23 cellular contexts compared by ENCODE assay signal in genomic region chr5:110768138-110768845, GRCh38. TPM values are rescaled to one million over a fixed set of nuclear protein-coding genes. Genes with fewer than 3 reads are reported as not detected.
DNase-seq lines count a peak whose midpoint lies in the region; ATAC-seq and TF ChIP-seq lines count a peak whose summit lies in the region.
"Had no signal": no experiment of that assay in that cellular context is flagged by ENCODE, and none has a peak within 500 bp of the region (broad histone marks: within the 10 kb centered on the region; RNA-seq: fewer than 3 reads in every experiment).

No MANE protein-coding gene starts in this region.

- H4K20me1 ChIP-seq in GM23338 (replicated peaks; ENCODE audit: insufficient read depth) = no peaks in the 10 kb centered on the region

- H3F3A ChIP-seq in GM23338 (replicated peaks; ENCODE audit: low read depth) = no peaks in the 10 kb centered on the region

- H3K27ac ChIP-seq in GM23338 (ENCODE audit: low read depth) = no peak overlapping the region
- H3K27ac ChIP-seq: heart left ventricle, left ventricle myocardium inferior had no signal

- no peak overlapping the region for H3K27ac Mint-ChIP-seq in GM23338
- H3K27ac Mint-ChIP-seq: activated naive CD4-positive, alpha-beta T cell treated with anti-CD3 and anti-CD28 coated beads for 36 hours; activated T-cell treated with anti-CD3 and anti-CD28 coated beads, Interleukin-2, amount 50 U/mL, for 72 hours; CD8-positive, alpha-beta T cell; nephron progenitor cell had no signal

- no peak overlapping the region for H2AFZ ChIP-seq in GM23338

- H3K9me3 Mint-ChIP-seq in GM23338 = no peaks in the 10 kb centered on the region
- H3K9me3 Mint-ChIP-seq: activated naive CD4-positive, alpha-beta T cell treated with anti-CD3 and anti-CD28 coated beads for 36 hours; activated T-cell treated with anti-CD3 and anti-CD28 coated beads, Interleukin-2, amount 50 U/mL, for 72 hours; CD8-positive, alpha-beta T cell; nephron progenitor cell had no signal

- no peaks in the 10 kb centered on the region for H3K4me1 Mint-ChIP-seq in GM23338
- H3K4me1 Mint-ChIP-seq: nephron progenitor cell had no signal

- no peaks in the 10 kb centered on the region for H3K4me1 ChIP-seq in GM23338 (ENCODE audit: insufficient read depth)
- H3K4me1 ChIP-seq: heart left ventricle, left ventricle myocardium inferior had no signal

- no peak overlapping the region for H3K4me2 ChIP-seq in GM23338

- no peaks in the 10 kb centered on the region for H3K36me3 Mint-ChIP-seq in GM23338 (ENCODE audit: low read depth)
- H3K36me3 Mint-ChIP-seq: CD8-positive, alpha-beta T cell had no signal

- no peaks in the 10 kb centered on the region for H3K36me3 ChIP-seq in GM23338 (ENCODE audit: insufficient read depth)

- H3K9me2 ChIP-seq in GM23338 (ENCODE audit: insufficient read depth) = no peaks in the 10 kb centered on the region

- TF ChIP-seq CTCF in GM23338 (conservative IDR thresholded peaks at IDR 0.05; ENCODE audit: low read depth in 2 of 2) (no peak), astrocyte of the spinal cord (IDR thresholded peaks at IDR 0.05; ENCODE audit: low read depth, low read length) (no peak)

- no peak overlapping the region for H3K4me3 Mint-ChIP-seq in GM23338
- H3K4me3 Mint-ChIP-seq: activated naive CD4-positive, alpha-beta T cell treated with anti-CD3 and anti-CD28 coated beads for 36 hours; activated T-cell treated with anti-CD3 and anti-CD28 coated beads, Interleukin-2, amount 50 U/mL, for 72 hours; CD8-positive, alpha-beta T cell; nephron progenitor cell had no signal

- in situ Hi-C loops in astrocyte of the spinal cord (cut with HindIII; ENCODE audit: low sequenced_read_pairs) = no loop called here

- H3K4me3 ChIP-seq in GM23338 (no peak overlapping the region), astrocyte of the spinal cord (ENCODE audit: low read depth, low read length) (no peak overlapping the region)
- H3K4me3 ChIP-seq: heart left ventricle, left ventricle myocardium inferior had no signal

- peak; percentile 61; the same call in 2 of the 3 replicates for ATAC-seq in GM23338
- ATAC-seq in HG02852 (IDR thresholded peaks at IDR 0.05; ENCODE audit: unreplicated experiment) = no peak
- no peak for ATAC-seq in GM18520 (IDR thresholded peaks at IDR 0.05; ENCODE audit: unreplicated experiment)
- ATAC-seq: activated T-cell treated with anti-CD3 and anti-CD28 coated beads, Interleukin-2, amount 50 U/mL, for 72 hours; CD8-positive, alpha-beta T cell; heart left ventricle; Right ventricle myocardium inferior had no signal

- H3K27me3 ChIP-seq in GM23338 (ENCODE audit: insufficient read depth) = no peaks in the 10 kb centered on the region
- H3K27me3 ChIP-seq: heart left ventricle had no signal

- H3K79me2 ChIP-seq in GM23338 (replicated peaks; ENCODE audit: insufficient read depth) = no peaks in the 10 kb centered on the region

- peak; percentile 13 for DNase-seq in GM23338 (ENCODE audit: low spot score)
- peak; percentile 15 for DNase-seq in astrocyte of the spinal cord (ENCODE audit: low read depth, low spot score)
- DNase-seq in fibroblast of the conjunctiva (ENCODE audit: low read depth) = peak; percentile 79
- DNase-seq in stromal cell of bone marrow (ENCODE audit: low read depth) = peak; percentile 59
- no peak for DNase-seq in stimulated activated CD8-positive, alpha-beta memory T cell treated with anti-CD3 and anti-CD28 coated beads, Interleukin-4, amount 100 ng/mL, for 48 hours
- DNase-seq: activated CD4-positive, alpha-beta T cell treated with anti-CD3 and anti-CD28 coated beads for 1 hour; activated naive CD4-positive, alpha-beta T cell treated with anti-CD3 and anti-CD28 coated beads for 36 hours; activated T-cell treated with anti-CD3 and anti-CD28 coated beads, Interleukin-2, amount 50 U/mL, for 72 hours; anterior cingulate cortex; CD8-positive, alpha-beta T cell; cerebellar nuclear complex; effector CD8-positive, alpha-beta T cell; heart left ventricle; left ventricle myocardium inferior; midbrain; NCI-H1092 treated with DMSO at 0.1 percent for 48 hours; NCI-H2029 treated with DMSO at 0.1 percent for 48 hours; nephron progenitor cell; OCI-M1; posterior cingulate gyrus had no signal

- no peaks in the 10 kb centered on the region for H3K27me3 Mint-ChIP-seq in GM23338 (ENCODE audit: insufficient read depth, low read depth, poor library complexity)

TF ChIP-seq in GM23338, 12 proteins besides CTCF, POLR2A, EP300 and RAD21 (continues in another document):
- no peak for TF ChIP-seq ZNF462 (CRISPR knock-in tag; IDR thresholded peaks at IDR 0.05)
- TF ChIP-seq POLR2AphosphoS5 (IDR thresholded peaks at IDR 0.05; ENCODE audit: low read depth) = no peak
- no peak for TF ChIP-seq CREB1 (CRISPR knock-in tag; IDR thresholded peaks at IDR 0.05; ENCODE audit: low read depth)
- no peak for TF ChIP-seq ZNF331 (CRISPR knock-in tag; IDR thresholded peaks at IDR 0.05; ENCODE audit: low read depth)
- TF ChIP-seq ZNF114 (CRISPR knock-in tag; IDR thresholded peaks at IDR 0.05) = no peak
- no peak for TF ChIP-seq EZH2phosphoT487 (IDR thresholded peaks at IDR 0.05; ENCODE audit: unreplicated experiment)
- TF ChIP-seq STAT1 (IDR thresholded peaks at IDR 0.05; ENCODE audit: unreplicated experiment) = no peak
- TF ChIP-seq EZH2 (IDR thresholded peaks at IDR 0.05; ENCODE audit: low read depth, unreplicated experiment) = no peak
- TF ChIP-seq, protein P1, sequence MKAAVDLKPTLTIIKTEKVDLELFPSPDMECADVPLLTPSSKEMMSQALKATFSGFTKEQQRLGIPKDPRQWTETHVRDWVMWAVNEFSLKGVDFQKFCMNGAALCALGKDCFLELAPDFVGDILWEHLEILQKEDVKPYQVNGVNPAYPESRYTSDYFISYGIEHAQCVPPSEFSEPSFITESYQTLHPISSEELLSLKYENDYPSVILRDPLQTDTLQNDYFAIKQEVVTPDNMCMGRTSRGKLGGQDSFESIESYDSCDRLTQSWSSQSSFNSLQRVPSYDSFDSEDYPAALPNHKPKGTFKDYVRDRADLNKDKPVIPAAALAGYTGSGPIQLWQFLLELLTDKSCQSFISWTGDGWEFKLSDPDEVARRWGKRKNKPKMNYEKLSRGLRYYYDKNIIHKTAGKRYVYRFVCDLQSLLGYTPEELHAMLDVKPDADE (IDR thresholded peaks at IDR 0.05) = no peak
- no peak for TF ChIP-seq JUNB (IDR thresholded peaks at IDR 0.05; ENCODE audit: unreplicated experiment)

RNA-seq across cellular contexts. Expression of gene SLC25A46, which starts 29.5 kb away (rescaled TPM):
- 30.3 and 33.1 TPM in 2 replicates for total RNA-seq in GM23338 (2014; rRNA removed; shearing (Covaris generic))
- polyA plus RNA-seq in GM23338 (2016; fragmentation: Nextera tagmentation; extraction: Ambion mirVana) = 12.5 and 14.1 TPM in 2 replicates

RNA-seq across cellular contexts. Expression of gene TMEM232, which starts 41.8 kb away (rescaled TPM):
- 1.3 and 4.4 TPM in 2 replicates for total RNA-seq in GM23338 (2014; rRNA removed; shearing (Covaris generic))
- polyA plus RNA-seq in GM23338 (2016; fragmentation: Nextera tagmentation; extraction: Ambion mirVana) = 1.8 and 1.9 TPM in 2 replicates
